8 cellular contexts compared by ENCODE assay signal in genomic region chr12:95943231-95943842, GRCh38. TPM values are rescaled to one million over a fixed set of nuclear protein-coding genes. Genes with fewer than 3 reads are reported as not detected.
DNase-seq lines count a peak whose midpoint lies in the region; ATAC-seq and TF ChIP-seq lines count a peak whose summit lies in the region.

AMDHD1 (plus strand) TSS chr12:95943331; CDS start chr12:95943399, 68 bp downstream.

- H4K8ac ChIP-seq in IMR-90 (ENCODE audit: low read depth in 2 of 2, low read length in 2 of 2): peak within 1 kb of the TSS; percentile 9 to 87; a peak in 3 of 4 replicates

- TF ChIP-seq RAD21 in IMR-90 (IDR thresholded peaks at IDR 0.05; ENCODE audit: low read length): no peak

- H3K4ac ChIP-seq in IMR-90 (ENCODE audit: low read depth, low read length): peak within 1 kb of the TSS; percentile 36; the same call in 1 of the 2 replicates

- H3K36me3 Mint-ChIP-seq in T-helper 2 cell treated with Interferon-gamma antibody and Interleukin-4, amounts not matched to agents 5 μg/mL and 100 μg/mL, for 36 hours (ENCODE audit: low read depth): no peaks in the 10 kb centered on the region

- 0 out of 2 replicates have a peak within 1 kb of the TSS, but pooled peaks have one; percentile 19 for H3K14ac ChIP-seq in IMR-90 (replicated peaks; ENCODE audit: low read depth, low read length)

- peaks cover 11% of the 10 kb centered on the region for H3K4me1 Mint-ChIP-seq in T-helper 2 cell treated with Interferon-gamma antibody and Interleukin-4, amounts not matched to agents 5 μg/mL and 100 μg/mL, for 36 hours (ENCODE audit: low read depth)

- H4K91ac ChIP-seq in IMR-90 (ENCODE audit: insufficient read depth, low read depth, low read length): peak within 1 kb of the TSS; percentile 58; the same call in 1 of the 2 replicates

- in situ Hi-C loops in IMR-90 (cut with MboI; ENCODE audit: low sequenced_read_pairs) (no loop called here), astrocyte of the spinal cord (cut with HindIII; ENCODE audit: low sequenced_read_pairs) (no loop called here)

- TF ChIP-seq CTCF in IMR-90 (conservative IDR thresholded peaks at IDR 0.05; ENCODE audit: low read depth, low read length) (peak; percentile 26), astrocyte of the spinal cord (IDR thresholded peaks at IDR 0.05; ENCODE audit: low read depth, low read length) (no peak)

- H2AK5ac ChIP-seq in IMR-90 (ENCODE audit: low read depth, low read length): no peak within 1 kb of the TSS

- DNase-seq in EH (ENCODE audit: low read depth) (peak; percentile 48), IMR-90 (peak; percentile 39), astrocyte of the spinal cord (ENCODE audit: low read depth, low spot score) (peak; percentile 42), NCI-H187 treated with DMSO at 0.1 percent for 48 hours (lab: John Stamatoyannopoulos, UW) (no peak)
- peak; percentile 59 for DNase-seq in T-helper 2 cell treated with Interferon-gamma antibody and Interleukin-4, amounts not matched to agents 5 μg/mL and 100 μg/mL, for 36 hours (ENCODE audit: low spot score)

- H3K27ac Mint-ChIP-seq in T-helper 2 cell treated with Interferon-gamma antibody and Interleukin-4, amounts not matched to agents 5 μg/mL and 100 μg/mL, for 36 hours: peak within 1 kb of the TSS; percentile 88

- H3K27me3 Mint-ChIP-seq in T-helper 2 cell treated with Interferon-gamma antibody and Interleukin-4, amounts not matched to agents 5 μg/mL and 100 μg/mL, for 36 hours (ENCODE audit: low read depth): peaks cover 13% of the 10 kb centered on the region

- H3K27me3 ChIP-seq in IMR-90 (ENCODE audit: control insufficient read depth, insufficient read depth, low read length) (peaks cover 7% of the 10 kb centered on the region), iPS-15b (ENCODE audit: control insufficient read depth, insufficient read depth, low read length) (peaks cover 8% of the 10 kb centered on the region)

- no peak within 1 kb of the TSS; the same call in 1 of the 2 replicates for H2BK120ac ChIP-seq in IMR-90 (ENCODE audit: low read depth, low read length)

- no peak within 1 kb of the TSS for H3K56ac ChIP-seq in IMR-90 (ENCODE audit: extremely low read depth, insufficient read depth, low read length)

- H4K20me1 ChIP-seq in IMR-90 (ENCODE audit: insufficient read depth, low read length): no peaks in the 10 kb centered on the region

- H3K4me2 ChIP-seq in IMR-90 (ENCODE audit: low read depth, low read length): peak within 1 kb of the TSS; percentile 99

- H3K4me1 ChIP-seq in IMR-90 (ENCODE audit: control insufficient read depth, insufficient read depth, low read length): peaks cover 2% of the 10 kb centered on the region; the same call in 1 of the 2 replicates
- no peaks in the 10 kb centered on the region for H3K4me1 ChIP-seq in iPS-15b (ENCODE audit: control insufficient read depth, insufficient read depth, low read length)

- H3K36me3 ChIP-seq in IMR-90 (ENCODE audit: control insufficient read depth, insufficient read depth, low read length) (no peaks in the 10 kb centered on the region), iPS-15b (ENCODE audit: control insufficient read depth, insufficient read depth, low read length) (no peaks in the 10 kb centered on the region)

- POLR2A ChIA-PET in IMR-90 (lab: Charles Lee; ENCODE audit: unreplicated experiment): no interaction called here

- no peaks in the 10 kb centered on the region for H3K9me3 Mint-ChIP-seq in T-helper 2 cell treated with Interferon-gamma antibody and Interleukin-4, amounts not matched to agents 5 μg/mL and 100 μg/mL, for 36 hours

- peak within 1 kb of the TSS; percentile 67 for H3K9ac ChIP-seq in IMR-90 (ENCODE audit: low read depth, low read length)
- peak within 1 kb of the TSS; percentile 66 for H3K9ac ChIP-seq in iPS-15b (ENCODE audit: low read depth, low read length)

- dilution Hi-C loops in IMR-90 (cut with HindIII; ENCODE audit: low sequenced_read_pairs, unreplicated experiment): no loop called here

- BruUV-seq in IMR-90 (replicated peaks; lab: Mats Ljungman, UMichigan): no TSS peak

- peak within 1 kb of the TSS; percentile 91 for H3K4me3 Mint-ChIP-seq in T-helper 2 cell treated with Interferon-gamma antibody and Interleukin-4, amounts not matched to agents 5 μg/mL and 100 μg/mL, for 36 hours

- CTCF ChIA-PET in IMR-90 (lab: Yijun Ruan, JAX): interaction anchor here (0.6 kb wide), 1 partner anchor 74 kb away, joined by 3 read pairs; no protein-coding TSS in a partner anchor

- H4K5ac ChIP-seq in IMR-90 (ENCODE audit: low read depth, low read length): no peak within 1 kb of the TSS; the same call in 1 of the 2 replicates

- H3K79me1 ChIP-seq in IMR-90 (ENCODE audit: low read depth in 1 of 2, low read length in 2 of 2): no peaks in the 10 kb centered on the region

- H3K27ac ChIP-seq in IMR-90 (ENCODE audit: insufficient read depth, low read length) (no peak within 1 kb of the TSS; the same call in 1 of the 2 replicates), skin epidermis (peak within 1 kb of the TSS; percentile 10 to 89 (median 83))

- 0% methylated on average over 28 of the region's 48 CpGs; no CpG with 5 or more reads in 1 of the 2 experiments for WGBS in IMR-90 (ENCODE audit: extremely low coverage in 2 of 2, insufficient read length in 1 of 2), 2 experiments

- no peak within 1 kb of the TSS; the same call in 1 of the 2 replicates for H3K18ac ChIP-seq in IMR-90 (ENCODE audit: low read depth, low read length)

- ATAC-seq in GM21576 (IDR thresholded peaks at IDR 0.05; ENCODE audit: unreplicated experiment) (peak; percentile 65), IMR-90 (ENCODE audit: low read depth) (peak; percentile 82)

- H2AFZ ChIP-seq in IMR-90 (replicated peaks; ENCODE audit: low read length, poor library complexity): peak within 1 kb of the TSS; percentile 94

- 0 out of 2 replicates have a peak within 1 kb of the TSS, but pooled peaks have one; percentile 11 for H3K23ac ChIP-seq in IMR-90 (ENCODE audit: low read depth, low read length)

- intact Hi-C loops in IMR-90 (cut with micrococcal nuclease): no loop called here

- H2BK15ac ChIP-seq in IMR-90 (ENCODE audit: low read depth, low read length): no peak within 1 kb of the TSS

- peak within 1 kb of the TSS; percentile 15 for H2AK9ac ChIP-seq in IMR-90 (replicated peaks; ENCODE audit: low read depth, low read length, poor library complexity)

- H3K9me1 ChIP-seq in IMR-90 (ENCODE audit: insufficient read depth, low read length): no peaks in the 10 kb centered on the region

- TF ChIP-seq POLR2A in IMR-90 (IDR thresholded peaks at IDR 0.05; ENCODE audit: low read depth, low read length): no peak

- no peak within 1 kb of the TSS for H2BK5ac ChIP-seq in IMR-90 (ENCODE audit: low read depth, low read length, poor library complexity, severe bottlenecking)

- H2BK20ac ChIP-seq in IMR-90 (ENCODE audit: low read depth, low read length): no peak within 1 kb of the TSS

- H3K4me3 ChIP-seq in IMR-90 (ENCODE audit: insufficient read depth, low read depth, low read length) (peak within 1 kb of the TSS; percentile 97), astrocyte of the spinal cord (ENCODE audit: low read depth, low read length) (peak within 1 kb of the TSS; percentile 62), iPS-15b (ENCODE audit: low read depth, low read length) (peak within 1 kb of the TSS; percentile 89), skin epidermis (peak within 1 kb of the TSS; percentile 48 to 88 (median 80))

- no peaks in the 10 kb centered on the region for H3K9me3 ChIP-seq in IMR-90 (ENCODE audit: control insufficient read depth, insufficient read depth, low read length)
- no peaks in the 10 kb centered on the region for H3K9me3 ChIP-seq in iPS-15b (ENCODE audit: control insufficient read depth, insufficient read depth, low read length)

TF ChIP-seq in IMR-90, 13 proteins besides CTCF, POLR2A, EP300 and RAD21:
- TF ChIP-seq SMC3 (IDR thresholded peaks at IDR 0.05; ENCODE audit: low read depth, low read length): no peak
- no peak for TF ChIP-seq FOS (IDR thresholded peaks at IDR 0.05; ENCODE audit: low read depth, low read length)
- TF ChIP-seq USF2 (IDR thresholded peaks at IDR 0.05; ENCODE audit: low read depth, low read length): no peak
- TF ChIP-seq RCOR1 (IDR thresholded peaks at IDR 0.05; ENCODE audit: insufficient replicate concordance, low read length): no peak
- no peak for TF ChIP-seq NFE2L2 (IDR thresholded peaks at IDR 0.05; ENCODE audit: low read depth, low read length)
- TF ChIP-seq ELK1 (IDR thresholded peaks at IDR 0.05; ENCODE audit: borderline replicate concordance, low read depth, low read length): no peak

RNA-seq across cellular contexts. Expression of gene AMDHD1, which starts in this region (rescaled TPM):
- total RNA-seq in IMR-90 (2012; rRNA removed): under 0.01 TPM in 1 of 2 replicates, not detected in the other
- polyA plus RNA-seq in IMR-90 (2012; rRNA removed): not detected in 2 replicates
- polyA plus RNA-seq in IMR-90 (2012; cell fraction: cytosol; rRNA removed): not detected in 2 replicates
- polyA plus RNA-seq in IMR-90 (2012; cell fraction: nucleus; rRNA removed; ENCODE audit: low replicate concordance): 0.17 TPM in 1 of 2 replicates, not detected in the other

Comparison
In these comparisons a context has a peak if more than half of its experiments do, and no peak if none do; other contexts are left out.
1. Peak in DNase-seq, ATAC-seq, H3K4me3 ChIP-seq, H3K9ac ChIP-seq and H3K4me2 ChIP-seq in IMR-90; RNA of the gene not detected or under 1 TPM.